Comparison of ENCODE assay signal across 1 cellular context in the genomic region with DNA sequence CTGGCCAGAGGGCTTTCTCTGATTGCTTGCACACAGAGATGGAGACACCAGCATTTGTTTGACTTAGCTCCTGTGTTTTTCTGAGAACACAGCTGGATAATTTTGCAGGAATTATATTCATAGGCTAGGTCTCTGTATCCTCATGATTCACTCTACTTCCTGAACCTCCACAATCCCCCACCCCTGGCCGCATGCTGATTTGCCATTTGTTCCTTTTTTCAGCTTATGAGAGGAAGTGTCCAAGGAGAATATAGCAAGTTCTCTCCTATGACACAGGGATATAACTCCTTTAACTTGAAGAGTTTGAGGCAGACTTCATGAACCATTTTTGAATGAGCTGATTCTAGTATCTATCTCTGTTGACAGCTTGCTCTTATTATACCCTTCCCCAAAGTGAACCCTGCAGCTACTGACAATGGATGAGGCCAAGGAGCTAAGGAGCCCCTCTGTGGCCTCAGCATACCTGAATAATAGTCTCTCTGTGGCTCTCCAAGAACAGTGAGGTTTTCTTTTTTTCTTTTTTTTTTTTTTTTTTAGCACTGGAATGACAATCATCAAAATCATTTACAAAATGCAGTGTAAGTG.
TF ChIP-seq lines count a peak whose summit lies in the region.

No MANE protein-coding gene starts in this region.

TF ChIP-seq in HepG2, 621 proteins besides CTCF, POLR2A, EP300 and RAD21 (continued from another document):
- TF ChIP-seq, protein P1, sequence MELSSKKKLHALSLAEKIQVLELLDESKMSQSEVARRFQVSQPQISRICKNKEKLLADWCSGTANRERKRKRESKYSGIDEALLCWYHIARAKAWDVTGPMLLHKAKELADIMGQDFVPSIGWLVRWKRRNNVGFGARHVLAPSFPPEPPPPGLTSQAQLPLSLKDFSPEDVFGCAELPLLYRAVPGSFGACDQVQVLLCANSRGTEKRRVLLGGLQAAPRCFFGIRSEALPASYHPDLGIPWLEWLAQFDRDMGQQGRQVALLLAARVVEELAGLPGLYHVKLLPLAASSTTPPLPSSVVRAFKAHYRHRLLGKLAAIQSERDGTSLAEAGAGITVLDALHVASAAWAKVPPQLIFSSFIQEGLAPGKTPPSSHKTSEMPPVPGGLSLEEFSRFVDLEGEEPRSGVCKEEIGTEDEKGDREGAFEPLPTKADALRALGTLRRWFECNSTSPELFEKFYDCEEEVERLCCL (CRISPR knock-in tag; IDR thresholded peaks at IDR 0.05; ENCODE audit: borderline replicate concordance), result no peak
- TF ChIP-seq ZNF879 (CRISPR knock-in tag; IDR thresholded peaks at IDR 0.05) (no peak), ZFP36 (IDR thresholded peaks at IDR 0.05; ENCODE audit: borderline replicate concordance, low read depth, low read length, partially characterized antibody) (no peak)
TF ChIP-seq in HepG2: peak in this region for 0.
